ENCODE assay signal across 9 cellular contexts in the genomic region with DNA sequence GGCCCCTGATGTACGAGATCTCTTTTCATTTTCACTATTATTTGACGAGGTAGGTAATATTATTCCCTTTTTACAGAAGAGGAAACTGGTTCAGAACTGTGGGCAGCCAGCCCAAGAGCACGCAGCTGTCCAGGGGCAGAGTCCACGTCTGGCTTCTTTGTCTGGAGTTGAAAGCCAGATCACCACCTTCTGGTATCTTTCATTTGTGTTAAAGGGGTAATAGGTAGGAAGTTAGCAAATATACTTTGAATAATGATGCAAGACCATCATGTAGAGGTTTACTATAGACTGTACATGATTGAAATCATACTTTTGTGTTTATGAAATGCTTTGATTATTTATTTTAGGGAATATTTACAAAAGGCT.
DNase-seq lines count a peak whose midpoint lies in the region; ATAC-seq and TF ChIP-seq lines count a peak whose summit lies in the region.
"Had no signal": no experiment of that assay in that cellular context is flagged by ENCODE, and none has a peak within 500 bp of the region (broad histone marks: within the 10 kb centered on the region; RNA-seq: fewer than 3 reads in every experiment).

No MANE protein-coding gene starts in this region.

- H3K4me2 ChIP-seq in OCI-LY1 (ENCODE audit: low read length) (peak overlapping the region; percentile 87), neural progenitor cell (peak overlapping the region; percentile 64)

- 16 to 40% methylated on average over 1 to 4 of the region's 4 CpGs for WGBS in endodermal cell (ENCODE audit: insufficient coverage in 1 of 2, insufficient read length in 1 of 2), 2 experiments

- peak overlapping the region; percentile 94 for H3K27ac Mint-ChIP-seq in endodermal cell
- peak overlapping the region; percentile 95 for H3K27ac Mint-ChIP-seq in neural progenitor cell

- H3K79me2 ChIP-seq in OCI-LY1 (ENCODE audit: insufficient read depth, low read length) (peaks cover 87% of the 10 kb centered on the region), neural progenitor cell (ENCODE audit: low read depth) (no peaks in the 10 kb centered on the region)

- H4K20me1 ChIP-seq in OCI-LY1 (ENCODE audit: insufficient read depth, low read length) (no peaks in the 10 kb centered on the region), neural progenitor cell (ENCODE audit: low read depth) (no peaks in the 10 kb centered on the region)

- H3K9me3 ChIP-seq in OCI-LY1 (ENCODE audit: low read length): no peaks in the 10 kb centered on the region
- H3K9me3 ChIP-seq in endodermal cell (ENCODE audit: control insufficient read depth, low read length): no peaks in the 10 kb centered on the region
- H3K9me3 ChIP-seq in neural progenitor cell (ENCODE audit: low read depth): no peaks in the 10 kb centered on the region

- peaks cover 41% of the 10 kb centered on the region for H3K4me1 Mint-ChIP-seq in endodermal cell
- peaks cover 15% of the 10 kb centered on the region for H3K4me1 Mint-ChIP-seq in neural progenitor cell

- DNase-seq in DMS53 treated with DMSO at 0.1 percent for 48 hours (lab: John Stamatoyannopoulos, UW; ENCODE audit: unreplicated experiment): peak; percentile 84
- no peak for DNase-seq in endodermal cell
- no peak for DNase-seq in neural progenitor cell (ENCODE audit: low spot score)
- no peak for DNase-seq in NCI-H226
- no peak for DNase-seq in cortex of kidney (lab: John Stamatoyannopoulos, UW)
- no peak for DNase-seq in Kasumi-1 (lab: John Stamatoyannopoulos, UW)
- DNase-seq: activated gamma-delta T cell treated with Interleukin-2 at 50 U/mL for 16 hours had no signal

- TF ChIP-seq CTCF in OCI-LY1 (IDR thresholded peaks at IDR 0.05; ENCODE audit: low read length) (no peak), endodermal cell (conservative IDR thresholded peaks at IDR 0.05) (no peak), neural progenitor cell (IDR thresholded peaks at IDR 0.05) (no peak)

- H3K27ac ChIP-seq in OCI-LY1 (ENCODE audit: low read depth, low read length, poor library complexity, severe bottlenecking) (peak overlapping the region; percentile 81), endodermal cell (ENCODE audit: low read depth, low read length) (peak overlapping the region; percentile 55), neural progenitor cell (peak overlapping the region; percentile 32)

- H3K27me3 ChIP-seq in OCI-LY1 (ENCODE audit: insufficient read depth, low read length) (no peaks in the 10 kb centered on the region), endodermal cell (ENCODE audit: control insufficient read depth, insufficient read depth, low read length, poor library complexity, severe bottlenecking) (no peaks in the 10 kb centered on the region), neural progenitor cell (no peaks in the 10 kb centered on the region)

- H3K9me2 ChIP-seq in OCI-LY1 (ENCODE audit: low read depth, low read length): no peaks in the 10 kb centered on the region

- H3K4me3 Mint-ChIP-seq in endodermal cell (peak overlapping the region; percentile 39), neural progenitor cell (no peak overlapping the region)

- no peaks in the 10 kb centered on the region for H3F3A ChIP-seq in OCI-LY1 (ENCODE audit: insufficient read depth, low read length)
- peaks cover 19% of the 10 kb centered on the region for H3F3A ChIP-seq in neural progenitor cell (ENCODE audit: low read depth)

- H3K9me3 Mint-ChIP-seq in endodermal cell (no peaks in the 10 kb centered on the region), neural progenitor cell (no peaks in the 10 kb centered on the region)

- ATAC-seq in GM18517 (IDR thresholded peaks at IDR 0.05; ENCODE audit: unreplicated experiment): no peak

- no peaks in the 10 kb centered on the region for H3K27me3 Mint-ChIP-seq in endodermal cell (ENCODE audit: insufficient read depth)
- H3K27me3 Mint-ChIP-seq in neural progenitor cell (ENCODE audit: insufficient read depth, low read depth): peaks cover 2% of the 10 kb centered on the region

- peak overlapping the region; percentile 55 for H3K4me3 ChIP-seq in OCI-LY1 (ENCODE audit: low read depth, low read length, poor library complexity, severe bottlenecking)
- H3K4me3 ChIP-seq in endodermal cell (ENCODE audit: low read length): peak overlapping the region; percentile 61
- no peak overlapping the region for H3K4me3 ChIP-seq in neural progenitor cell

- no peak overlapping the region for H2AFZ ChIP-seq in OCI-LY1 (ENCODE audit: low read length)
- H2AFZ ChIP-seq in neural progenitor cell (replicated peaks): peak overlapping the region; percentile 67

- H3K9ac ChIP-seq in OCI-LY1 (ENCODE audit: low read length) (peak overlapping the region; percentile 67), endodermal cell (ENCODE audit: extremely low read depth, low read length, poor library complexity, severe bottlenecking) (peak overlapping the region; percentile 50), neural progenitor cell (no peak overlapping the region)

- H3K36me3 ChIP-seq in OCI-LY1 (ENCODE audit: insufficient read depth, low read length) (peaks cover 20% of the 10 kb centered on the region; the same call in 1 of the 2 replicates), endodermal cell (ENCODE audit: control insufficient read depth, insufficient read depth, low read length) (no peaks in the 10 kb centered on the region), neural progenitor cell (no peaks in the 10 kb centered on the region)

- H3K4me1 ChIP-seq in OCI-LY1 (ENCODE audit: insufficient read depth, low read length, severe bottlenecking): peaks cover 90% of the 10 kb centered on the region
- no peaks in the 10 kb centered on the region for H3K4me1 ChIP-seq in endodermal cell (ENCODE audit: control insufficient read depth, insufficient read depth, low read length)
- peaks cover 16% of the 10 kb centered on the region for H3K4me1 ChIP-seq in neural progenitor cell

- no peaks in the 10 kb centered on the region for H3K36me3 Mint-ChIP-seq in endodermal cell (ENCODE audit: low read depth)
- no peaks in the 10 kb centered on the region for H3K36me3 Mint-ChIP-seq in neural progenitor cell
